8 cellular contexts compared by ENCODE assay signal in the genomic region with DNA sequence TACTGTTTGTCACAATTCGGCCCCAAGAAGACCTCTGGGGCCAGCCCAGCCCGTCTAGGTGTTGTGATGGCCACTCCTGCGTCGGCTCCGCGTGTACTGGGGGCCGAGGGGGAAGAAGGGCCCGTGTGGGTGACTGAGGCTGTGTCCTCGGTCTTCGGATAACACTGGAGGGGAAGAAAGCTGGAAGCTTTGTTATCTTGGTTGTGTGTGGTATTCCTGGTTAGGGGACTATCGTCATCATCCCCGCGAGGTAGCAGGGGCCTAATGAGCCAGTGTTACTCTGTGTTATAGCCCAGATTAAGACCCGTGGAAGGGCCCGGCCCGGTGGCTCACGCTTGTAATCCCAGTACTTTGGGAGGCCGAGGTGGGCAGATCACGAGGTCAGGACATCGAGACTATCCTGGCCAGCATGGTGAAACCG. TPM values are rescaled to one million over a fixed set of nuclear protein-coding genes. Genes with fewer than 3 reads are reported as not detected.
DNase-seq lines count a peak whose midpoint lies in the region; ATAC-seq, FAIRE-seq and TF ChIP-seq lines count a peak whose summit lies in the region.

No MANE protein-coding gene starts in this region.

- peaks cover 12% of the 10 kb centered on the region for H3K36me3 Mint-ChIP-seq in mesothelial cell of epicardium

- in situ Hi-C loops in KBM-7 (cut with MboI; ENCODE audit: low pct_unique_long_range_greater_than_20kb, low sequenced_read_pairs) = no loop called here

- peaks cover 13% of the 10 kb centered on the region for H3K4me1 Mint-ChIP-seq in mesothelial cell of epicardium

- H3K27ac Mint-ChIP-seq in mesothelial cell of epicardium = peak overlapping the region; percentile 97

- peak overlapping the region; percentile 37 for H3K27ac ChIP-seq in ACC112 (ENCODE audit: low read depth, low read length)
- H3K27ac ChIP-seq in KOPT-K1 (ENCODE audit: low read depth, low read length, poor library complexity, severe bottlenecking) = peak overlapping the region; percentile 82

- H3K36me3 ChIP-seq in ACC112 (ENCODE audit: insufficient read depth, low read length) (no peaks in the 10 kb centered on the region), KOPT-K1 (ENCODE audit: insufficient read depth, low read length) (peaks cover 46% of the 10 kb centered on the region), bronchial epithelial cell (ENCODE audit: control insufficient read depth, insufficient read depth, low read length) (peaks cover 16% of the 10 kb centered on the region)

- FAIRE-seq in bronchial epithelial cell (lab: Jason Lieb, UNC) (no peak), RCC 7860 (lab: Jason Lieb, UNC) (no peak)

- peak overlapping the region; percentile 34 for H2AFZ ChIP-seq in ACC112 (ENCODE audit: low read length, unreplicated experiment)

- H3K27me3 ChIP-seq in ACC112 (ENCODE audit: insufficient read depth, low read length) (no peaks in the 10 kb centered on the region), bronchial epithelial cell (ENCODE audit: control insufficient read depth, insufficient read depth, low read length) (no peaks in the 10 kb centered on the region)

- H3K4me3 Mint-ChIP-seq in mesothelial cell of epicardium = peak overlapping the region; percentile 95

- no peaks in the 10 kb centered on the region for H3K9me3 ChIP-seq in KOPT-K1 (ENCODE audit: insufficient read depth, low read length, poor library complexity, severe bottlenecking)

- no peaks in the 10 kb centered on the region for H3K27me3 Mint-ChIP-seq in mesothelial cell of epicardium (ENCODE audit: low read depth)

- DNase-seq in bronchial epithelial cell (ENCODE audit: low read depth) (no peak), mesothelial cell of epicardium (ENCODE audit: low spot score in 2 of 2, unreplicated experiment in 2 of 2) (peak in 1 of 2 experiments; percentile 37), RCC 7860 (ENCODE audit: low spot score) (no peak), KBM-7 (no peak)

- H3K79me2 ChIP-seq in ACC112 (ENCODE audit: control insufficient read depth, insufficient read depth, low read length, unreplicated experiment) = peaks cover 36% of the 10 kb centered on the region

- H3K9me3 Mint-ChIP-seq in mesothelial cell of epicardium = no peaks in the 10 kb centered on the region

- H3K4me3 ChIP-seq in ACC112 (ENCODE audit: low read depth, low read length) (peak overlapping the region; percentile 81), bronchial epithelial cell (ENCODE audit: low read depth, low read length) (peak overlapping the region; percentile 73)

- ATAC-seq in HG02884 (IDR thresholded peaks at IDR 0.05; ENCODE audit: unreplicated experiment) (no peak), GM18519 (IDR thresholded peaks at IDR 0.05; ENCODE audit: low FRiP score, unreplicated experiment) (no peak)

- peaks cover 7% of the 10 kb centered on the region for H3K4me1 ChIP-seq in ACC112 (ENCODE audit: control insufficient read depth, insufficient read depth, low read length, unreplicated experiment)

- no peak for TF ChIP-seq CTCF in bronchial epithelial cell (IDR thresholded peaks at IDR 0.05; ENCODE audit: insufficient read depth, low read length, severe bottlenecking)
- no peak for TF ChIP-seq CTCF in mesothelial cell of epicardium (IDR thresholded peaks at IDR 0.05; ENCODE audit: unreplicated experiment)

RNA-seq across cellular contexts. Expression of gene MTG1, which starts 0.9 kb away (rescaled TPM):
- 20.5 and 32.6 TPM in 2 replicates for total RNA-seq in bronchial epithelial cell
- total RNA-seq in mesothelial cell of epicardium = 86.0 to 91.1 TPM (median 90.5 TPM) in 3 replicates

RNA-seq across cellular contexts. Expression of gene PAOX, which starts 15.7 kb away (rescaled TPM):
- total RNA-seq in bronchial epithelial cell (5.0 and 9.6 TPM in 2 replicates), mesothelial cell of epicardium (7.5 to 9.5 TPM (median 8.0 TPM) in 3 replicates)

RNA-seq across cellular contexts. Expression of gene ECHS1, which starts 21.7 kb away (rescaled TPM):
- 44.8 and 49.0 TPM in 2 replicates for total RNA-seq in bronchial epithelial cell
- 69.8 to 74.9 TPM (median 70.0 TPM) in 3 replicates for total RNA-seq in mesothelial cell of epicardium

RNA-seq across cellular contexts. Expression of gene SPRN, which starts 29.6 kb away (rescaled TPM):
- total RNA-seq in bronchial epithelial cell (not detected in 2 replicates), mesothelial cell of epicardium (0.50 to 0.69 TPM (median 0.55 TPM) in 3 replicates)

RNA-seq across cellular contexts. Expression of gene FUOM, which starts 37.0 kb away (rescaled TPM):
- total RNA-seq in bronchial epithelial cell = 16.8 and 23.2 TPM in 2 replicates
- 38.0 to 42.6 TPM (median 41.3 TPM) in 3 replicates for total RNA-seq in mesothelial cell of epicardium
